In genomic region chr6:158487495-158487894, GRCh38 we compare ENCODE assay signal across 2 cellular contexts.
TF ChIP-seq lines count a peak whose summit lies in the region.

No MANE protein-coding gene starts in this region.

TF ChIP-seq in A549, 52 proteins besides CTCF, POLR2A, EP300 and RAD21 (continued from another document):
- TF ChIP-seq EHF (CRISPR knock-in tag; IDR thresholded peaks at IDR 0.05) (no peak), FOSB (CRISPR knock-in tag; IDR thresholded peaks at IDR 0.05) (no peak), NR3C1 (IDR thresholded peaks at IDR 0.05) (no peak), ELK1 (IDR thresholded peaks at IDR 0.05; ENCODE audit: low read depth, low read length) (no peak), HOXB13 (CRISPR knock-in tag; IDR thresholded peaks at IDR 0.05; ENCODE audit: low read depth) (no peak), TP53 (CRISPR knock-in tag; IDR thresholded peaks at IDR 0.05) (no peak), SREBF2 (IDR thresholded peaks at IDR 0.05) (no peak), HDAC2 (IDR thresholded peaks at IDR 0.05) (no peak), ESRRA (IDR thresholded peaks at IDR 0.05; ENCODE audit: borderline replicate concordance, low read length) (no peak), GATA3 (IDR thresholded peaks at IDR 0.05; ENCODE audit: borderline replicate concordance) (no peak), NFE2L2 (conservative IDR thresholded peaks at IDR 0.05; ENCODE audit: low read length) (no peak), FOXS1 (CRISPR knock-in tag; IDR thresholded peaks at IDR 0.05) (no peak), BHLHE40 (IDR thresholded peaks at IDR 0.05; ENCODE audit: low read depth, low read length) (no peak), FOSL2 (IDR thresholded peaks at IDR 0.05) (no peak), FOSL2 (CRISPR knock-in tag; IDR thresholded peaks at IDR 0.05) (no peak), USF2 (IDR thresholded peaks at IDR 0.05) (no peak), CHD2 (IDR thresholded peaks at IDR 0.05; ENCODE audit: low read length, partially characterized antibody) (no peak), JUNB (IDR thresholded peaks at IDR 0.05) (no peak), RFX5 (IDR thresholded peaks at IDR 0.05) (no peak)

TF ChIP-seq in IMR-90, 13 proteins besides CTCF, POLR2A, EP300 and RAD21:
- TF ChIP-seq FOS (IDR thresholded peaks at IDR 0.05; ENCODE audit: low read depth, low read length) (no peak), RFX5 (IDR thresholded peaks at IDR 0.05; ENCODE audit: low read depth, low read length) (no peak), BHLHE40 (IDR thresholded peaks at IDR 0.05; ENCODE audit: low read depth, low read length) (peak; percentile 87), USF2 (IDR thresholded peaks at IDR 0.05; ENCODE audit: low read depth, low read length) (no peak), RCOR1 (IDR thresholded peaks at IDR 0.05; ENCODE audit: insufficient replicate concordance, low read length) (no peak), MXI1 (IDR thresholded peaks at IDR 0.05; ENCODE audit: borderline replicate concordance, low read depth, low read length) (no peak), MAZ (IDR thresholded peaks at IDR 0.05; ENCODE audit: borderline replicate concordance, low read depth, low read length) (no peak), SMC3 (IDR thresholded peaks at IDR 0.05; ENCODE audit: low read depth, low read length) (no peak), ELK1 (IDR thresholded peaks at IDR 0.05; ENCODE audit: borderline replicate concordance, low read depth, low read length) (no peak)
